In the genomic region with DNA sequence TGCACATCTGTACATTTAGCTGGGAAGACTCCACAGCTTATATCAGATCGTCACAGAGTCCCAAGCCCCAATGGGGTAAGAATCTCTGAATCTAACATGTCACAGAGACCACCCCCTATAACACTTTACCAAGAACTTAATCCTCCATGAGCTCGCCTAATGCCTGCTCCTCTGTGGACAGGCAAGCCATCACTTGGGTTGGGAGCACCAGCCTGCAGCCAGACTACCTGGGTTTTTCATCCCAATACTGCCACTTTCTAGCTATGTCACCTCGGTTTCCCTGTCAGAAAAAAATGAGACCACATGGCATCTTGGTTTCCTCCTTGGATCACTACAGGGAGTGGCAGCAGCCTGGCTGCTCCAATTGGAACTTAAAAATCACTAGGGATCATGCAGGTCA, we compare ENCODE assay signal across 1 cellular context.
TF ChIP-seq lines count a peak whose summit lies in the region.

No MANE protein-coding gene starts in this region.

TF ChIP-seq in H1, 55 proteins besides CTCF, POLR2A, EP300 and RAD21:
- TF ChIP-seq HDAC2 (IDR thresholded peaks at IDR 0.05; ENCODE audit: borderline replicate concordance in 1 of 2, low read depth in 2 of 2, low read length in 2 of 2) (no peak), POU5F1 (IDR thresholded peaks at IDR 0.05; ENCODE audit: low read depth, low read length) (no peak), GTF2F1 (IDR thresholded peaks at IDR 0.05; ENCODE audit: borderline replicate concordance, low read depth, low read length) (no peak), NANOG (IDR thresholded peaks at IDR 0.05; ENCODE audit: insufficient read depth, low read depth, low read length, poor library complexity, severe bottlenecking) (no peak), PHF8 (conservative IDR thresholded peaks at IDR 0.05; ENCODE audit: low read depth, low read length) (no peak), RNF2 (IDR thresholded peaks at IDR 0.05; ENCODE audit: borderline replicate concordance, low read depth, low read length, missing control alignments, poor library complexity, severe bottlenecking) (no peak), BACH1 (IDR thresholded peaks at IDR 0.05; ENCODE audit: low read length) (no peak), YY1 (IDR thresholded peaks at IDR 0.05; ENCODE audit: low read depth, low read length) (no peak), POLR2AphosphoS5 (IDR thresholded peaks at IDR 0.05; ENCODE audit: low read depth, low read length) (no peak), CHD2 (IDR thresholded peaks at IDR 0.05; ENCODE audit: low read length) (no peak)
- TF ChIP-seq, protein P1, sequence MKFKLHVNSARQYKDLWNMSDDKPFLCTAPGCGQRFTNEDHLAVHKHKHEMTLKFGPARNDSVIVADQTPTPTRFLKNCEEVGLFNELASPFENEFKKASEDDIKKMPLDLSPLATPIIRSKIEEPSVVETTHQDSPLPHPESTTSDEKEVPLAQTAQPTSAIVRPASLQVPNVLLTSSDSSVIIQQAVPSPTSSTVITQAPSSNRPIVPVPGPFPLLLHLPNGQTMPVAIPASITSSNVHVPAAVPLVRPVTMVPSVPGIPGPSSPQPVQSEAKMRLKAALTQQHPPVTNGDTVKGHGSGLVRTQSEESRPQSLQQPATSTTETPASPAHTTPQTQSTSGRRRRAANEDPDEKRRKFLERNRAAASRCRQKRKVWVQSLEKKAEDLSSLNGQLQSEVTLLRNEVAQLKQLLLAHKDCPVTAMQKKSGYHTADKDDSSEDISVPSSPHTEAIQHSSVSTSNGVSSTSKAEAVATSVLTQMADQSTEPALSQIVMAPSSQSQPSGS (IDR thresholded peaks at IDR 0.05; ENCODE audit: low read length), result no peak
- TF ChIP-seq, protein P2, sequence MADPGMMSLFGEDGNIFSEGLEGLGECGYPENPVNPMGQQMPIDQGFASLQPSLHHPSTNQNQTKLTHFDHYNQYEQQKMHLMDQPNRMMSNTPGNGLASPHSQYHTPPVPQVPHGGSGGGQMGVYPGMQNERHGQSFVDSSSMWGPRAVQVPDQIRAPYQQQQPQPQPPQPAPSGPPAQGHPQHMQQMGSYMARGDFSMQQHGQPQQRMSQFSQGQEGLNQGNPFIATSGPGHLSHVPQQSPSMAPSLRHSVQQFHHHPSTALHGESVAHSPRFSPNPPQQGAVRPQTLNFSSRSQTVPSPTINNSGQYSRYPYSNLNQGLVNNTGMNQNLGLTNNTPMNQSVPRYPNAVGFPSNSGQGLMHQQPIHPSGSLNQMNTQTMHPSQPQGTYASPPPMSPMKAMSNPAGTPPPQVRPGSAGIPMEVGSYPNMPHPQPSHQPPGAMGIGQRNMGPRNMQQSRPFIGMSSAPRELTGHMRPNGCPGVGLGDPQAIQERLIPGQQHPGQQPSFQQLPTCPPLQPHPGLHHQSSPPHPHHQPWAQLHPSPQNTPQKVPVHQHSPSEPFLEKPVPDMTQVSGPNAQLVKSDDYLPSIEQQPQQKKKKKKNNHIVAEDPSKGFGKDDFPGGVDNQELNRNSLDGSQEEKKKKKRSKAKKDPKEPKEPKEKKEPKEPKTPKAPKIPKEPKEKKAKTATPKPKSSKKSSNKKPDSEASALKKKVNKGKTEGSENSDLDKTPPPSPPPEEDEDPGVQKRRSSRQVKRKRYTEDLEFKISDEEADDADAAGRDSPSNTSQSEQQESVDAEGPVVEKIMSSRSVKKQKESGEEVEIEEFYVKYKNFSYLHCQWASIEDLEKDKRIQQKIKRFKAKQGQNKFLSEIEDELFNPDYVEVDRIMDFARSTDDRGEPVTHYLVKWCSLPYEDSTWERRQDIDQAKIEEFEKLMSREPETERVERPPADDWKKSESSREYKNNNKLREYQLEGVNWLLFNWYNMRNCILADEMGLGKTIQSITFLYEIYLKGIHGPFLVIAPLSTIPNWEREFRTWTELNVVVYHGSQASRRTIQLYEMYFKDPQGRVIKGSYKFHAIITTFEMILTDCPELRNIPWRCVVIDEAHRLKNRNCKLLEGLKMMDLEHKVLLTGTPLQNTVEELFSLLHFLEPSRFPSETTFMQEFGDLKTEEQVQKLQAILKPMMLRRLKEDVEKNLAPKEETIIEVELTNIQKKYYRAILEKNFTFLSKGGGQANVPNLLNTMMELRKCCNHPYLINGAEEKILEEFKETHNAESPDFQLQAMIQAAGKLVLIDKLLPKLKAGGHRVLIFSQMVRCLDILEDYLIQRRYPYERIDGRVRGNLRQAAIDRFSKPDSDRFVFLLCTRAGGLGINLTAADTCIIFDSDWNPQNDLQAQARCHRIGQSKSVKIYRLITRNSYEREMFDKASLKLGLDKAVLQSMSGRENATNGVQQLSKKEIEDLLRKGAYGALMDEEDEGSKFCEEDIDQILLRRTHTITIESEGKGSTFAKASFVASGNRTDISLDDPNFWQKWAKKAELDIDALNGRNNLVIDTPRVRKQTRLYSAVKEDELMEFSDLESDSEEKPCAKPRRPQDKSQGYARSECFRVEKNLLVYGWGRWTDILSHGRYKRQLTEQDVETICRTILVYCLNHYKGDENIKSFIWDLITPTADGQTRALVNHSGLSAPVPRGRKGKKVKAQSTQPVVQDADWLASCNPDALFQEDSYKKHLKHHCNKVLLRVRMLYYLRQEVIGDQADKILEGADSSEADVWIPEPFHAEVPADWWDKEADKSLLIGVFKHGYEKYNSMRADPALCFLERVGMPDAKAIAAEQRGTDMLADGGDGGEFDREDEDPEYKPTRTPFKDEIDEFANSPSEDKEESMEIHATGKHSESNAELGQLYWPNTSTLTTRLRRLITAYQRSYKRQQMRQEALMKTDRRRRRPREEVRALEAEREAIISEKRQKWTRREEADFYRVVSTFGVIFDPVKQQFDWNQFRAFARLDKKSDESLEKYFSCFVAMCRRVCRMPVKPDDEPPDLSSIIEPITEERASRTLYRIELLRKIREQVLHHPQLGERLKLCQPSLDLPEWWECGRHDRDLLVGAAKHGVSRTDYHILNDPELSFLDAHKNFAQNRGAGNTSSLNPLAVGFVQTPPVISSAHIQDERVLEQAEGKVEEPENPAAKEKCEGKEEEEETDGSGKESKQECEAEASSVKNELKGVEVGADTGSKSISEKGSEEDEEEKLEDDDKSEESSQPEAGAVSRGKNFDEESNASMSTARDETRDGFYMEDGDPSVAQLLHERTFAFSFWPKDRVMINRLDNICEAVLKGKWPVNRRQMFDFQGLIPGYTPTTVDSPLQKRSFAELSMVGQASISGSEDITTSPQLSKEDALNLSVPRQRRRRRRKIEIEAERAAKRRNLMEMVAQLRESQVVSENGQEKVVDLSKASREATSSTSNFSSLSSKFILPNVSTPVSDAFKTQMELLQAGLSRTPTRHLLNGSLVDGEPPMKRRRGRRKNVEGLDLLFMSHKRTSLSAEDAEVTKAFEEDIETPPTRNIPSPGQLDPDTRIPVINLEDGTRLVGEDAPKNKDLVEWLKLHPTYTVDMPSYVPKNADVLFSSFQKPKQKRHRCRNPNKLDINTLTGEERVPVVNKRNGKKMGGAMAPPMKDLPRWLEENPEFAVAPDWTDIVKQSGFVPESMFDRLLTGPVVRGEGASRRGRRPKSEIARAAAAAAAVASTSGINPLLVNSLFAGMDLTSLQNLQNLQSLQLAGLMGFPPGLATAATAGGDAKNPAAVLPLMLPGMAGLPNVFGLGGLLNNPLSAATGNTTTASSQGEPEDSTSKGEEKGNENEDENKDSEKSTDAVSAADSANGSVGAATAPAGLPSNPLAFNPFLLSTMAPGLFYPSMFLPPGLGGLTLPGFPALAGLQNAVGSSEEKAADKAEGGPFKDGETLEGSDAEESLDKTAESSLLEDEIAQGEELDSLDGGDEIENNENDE (IDR thresholded peaks at IDR 0.05; ENCODE audit: insufficient replicate concordance, low read length), result no peak
TF ChIP-seq in H1: peak in this region for 0.
